8 cellular contexts compared by ENCODE assay signal in genomic region chr3:126961191-126961790, GRCh38. TPM values are rescaled to one million over a fixed set of nuclear protein-coding genes. Genes with fewer than 3 reads are reported as not detected.
DNase-seq lines count a peak whose midpoint lies in the region; ATAC-seq and TF ChIP-seq lines count a peak whose summit lies in the region.

No MANE protein-coding gene starts in this region.

- H3K4me3 Mint-ChIP-seq in Calu3 (ENCODE audit: low read depth, unreplicated experiment): no peak overlapping the region

- no peaks in the 10 kb centered on the region for H3K9me3 Mint-ChIP-seq in Calu3 (ENCODE audit: low read depth, unreplicated experiment)

- intact Hi-C loops in Calu3 (cut with micrococcal nuclease; ENCODE audit: unreplicated experiment): no loop called here

- H3K4me1 Mint-ChIP-seq in Calu3 (ENCODE audit: low read depth, unreplicated experiment): no peaks in the 10 kb centered on the region

- DNase-seq in GM19238 (ENCODE audit: insufficient read length, low spot score) (peak; percentile 31), NCI-H1694 (lab: John Stamatoyannopoulos, UW) (peak; percentile 81), fibroblast of pulmonary artery (ENCODE audit: low read depth) (peak; percentile 75), stromal cell of bone marrow (ENCODE audit: low read depth) (peak; percentile 88), OCI-M1 (lab: John Stamatoyannopoulos, UW) (no peak), Calu3 (no peak)

- ATAC-seq in GM21360 (IDR thresholded peaks at IDR 0.05; ENCODE audit: unreplicated experiment) (no peak), HG03521 (IDR thresholded peaks at IDR 0.05; ENCODE audit: unreplicated experiment) (no peak)

- H3K27me3 Mint-ChIP-seq in Calu3 (ENCODE audit: unreplicated experiment): no peaks in the 10 kb centered on the region

- BruUV-seq in Calu3 (replicated peaks; lab: Mats Ljungman, UMichigan): no TSS peak

- H3K27ac Mint-ChIP-seq in Calu3 (ENCODE audit: unreplicated experiment): no peak overlapping the region

- H3K4me3 ChIP-seq in fibroblast of pulmonary artery (replicated peaks; ENCODE audit: low read depth, low read length): no peak overlapping the region

- no peak for TF ChIP-seq CTCF in fibroblast of pulmonary artery (IDR thresholded peaks at IDR 0.05; ENCODE audit: low read length, missing control alignments)
- TF ChIP-seq CTCF in Calu3 (IDR thresholded peaks at IDR 0.05; ENCODE audit: unreplicated experiment): no peak

- CTCF ChIA-PET in Calu3 (lab: Charles Lee): interaction anchor here (0.6 to 2.0 kb wide), 2 partner anchors 11 to 179 kb away, joined by 3 to 4 read pairs; no protein-coding TSS in a partner anchor

- peaks cover 8% of the 10 kb centered on the region for H3K36me3 Mint-ChIP-seq in Calu3 (ENCODE audit: insufficient read depth, unreplicated experiment)

RNA-seq across cellular contexts. Expression of gene PLXNA1, which starts 21.6 kb away (rescaled TPM):
- total RNA-seq in Calu3 (2022): 81.1 and 84.3 TPM in 2 replicates

Comparison
In these comparisons a context has a peak if more than half of its experiments do, and no peak if none do; other contexts are left out.
1. DNase-seq: peak in GM19238 (single experiment), NCI-H1694 (single experiment), fibroblast of pulmonary artery (single experiment) and stromal cell of bone marrow (single experiment); none in OCI-M1 (single experiment) and Calu3 (single experiment).